Comparison of ENCODE assay signal across 22 cellular contexts in the genomic region with DNA sequence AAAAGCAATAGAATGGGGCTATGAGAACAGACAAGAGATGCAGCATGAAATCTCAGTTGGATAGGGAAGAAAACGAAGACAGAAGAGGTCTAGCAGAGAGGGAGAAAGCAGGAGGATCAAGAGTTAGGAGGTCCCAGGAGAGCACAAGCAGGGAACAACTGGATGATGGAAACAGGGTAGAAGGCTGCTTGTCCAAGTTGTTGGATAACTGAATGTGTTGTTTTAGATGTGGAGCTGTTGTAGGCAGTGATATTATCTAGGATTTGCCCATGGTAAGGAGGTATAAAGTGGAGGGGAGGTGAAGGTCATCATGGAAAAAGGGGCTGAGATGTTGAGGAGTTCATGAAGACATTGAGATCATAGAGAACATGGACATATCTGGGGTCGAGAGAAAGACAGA. TPM values are rescaled to one million over a fixed set of nuclear protein-coding genes. Genes with fewer than 3 reads are reported as not detected.
A peak's percentile ranks its signal among the peaks of the same experiment; 100 is the strongest.
DNase-seq lines count a peak whose midpoint lies in the region; ATAC-seq and TF ChIP-seq lines count a peak whose summit lies in the region.
"Had no signal": no experiment of that assay in that cellular context is flagged by ENCODE, and none has a peak within 500 bp of the region (broad histone marks: within the 10 kb centered on the region; RNA-seq: fewer than 3 reads in every experiment).

No MANE protein-coding gene starts in this region.

- H3K79me2 ChIP-seq in DND-41 (ENCODE audit: insufficient read depth, low read length): no peaks in the 10 kb centered on the region

- TF ChIP-seq CTCF in DND-41 (IDR thresholded peaks at IDR 0.05; ENCODE audit: borderline replicate concordance, extremely low read depth, low read length, poor library complexity, severe bottlenecking): no peak
- TF ChIP-seq CTCF in NB4 (IDR thresholded peaks at IDR 0.05; ENCODE audit: low read depth, low read length): no peak

- H3K9ac ChIP-seq in DND-41 (ENCODE audit: low read depth, low read length): no peak overlapping the region

- H3K4me3 ChIP-seq in DND-41 (ENCODE audit: low read depth in 1 of 2, low read length in 2 of 2): peak overlapping the region in 1 of 2 experiments; percentile 28; a peak in 2 of 4 replicates
- peak overlapping the region; percentile 14 for H3K4me3 ChIP-seq in NB4 (ENCODE audit: low read depth, low read length)
- H3K4me3 ChIP-seq in mesodermal cell (ENCODE audit: extremely low read depth, insufficient read depth, low read length, poor library complexity, severe bottlenecking): peak overlapping the region; percentile 6
- H3K4me3 ChIP-seq in H7 (ENCODE audit: insufficient read depth, low read depth, low read length): no peak overlapping the region
- H3K4me3 ChIP-seq: Peyer's patch had no signal

- H2AFZ ChIP-seq in DND-41 (ENCODE audit: low read depth, low read length): no peak overlapping the region

- H3K27ac ChIP-seq in DND-41 (ENCODE audit: low read length): peak overlapping the region; percentile 64
- peak overlapping the region; percentile 50 for H3K27ac ChIP-seq in mesodermal cell (ENCODE audit: low read depth, low read length, severe bottlenecking)

- 87 to 96% methylated on average over 2 of the region's 2 CpGs for WGBS in mesodermal cell (ENCODE audit: insufficient coverage in 2 of 2), 2 experiments

- peak overlapping the region; percentile 56 for H3K4me2 ChIP-seq in DND-41 (ENCODE audit: insufficient read depth, low read length)

- no peaks in the 10 kb centered on the region for H4K20me1 ChIP-seq in DND-41 (ENCODE audit: insufficient read depth, low read length)

- no peak for DNase-seq in DND-41
- no peak for DNase-seq in NB4 (ENCODE audit: low read depth)
- DNase-seq in H7: no peak
- no peak for DNase-seq in NCI-H2227 treated with DMSO at 0.1 percent for 48 hours (lab: John Stamatoyannopoulos, UW)
- DNase-seq: BE2C, Calu3, HFFc6, NCI-H1048, NCI-H1436 treated with DMSO at 0.1 percent for 48 hours, NCI-H2029 treated with DMSO at 0.1 percent for 48 hours, NCI-H2171 treated with DMSO at 0.1 percent for 48 hours, NCI-H446 treated with DMSO at 0.1 percent for 48 hours, NCI-H69, Peyer's patch, SW 1271 had no signal

- H3K9me3 ChIP-seq in DND-41 (ENCODE audit: insufficient read depth, low read length, severe bottlenecking) (no peaks in the 10 kb centered on the region), mesodermal cell (ENCODE audit: control insufficient read depth, low read length) (peaks cover 6% of the 10 kb centered on the region)
- H3K9me3 ChIP-seq: BE2C, Peyer's patch had no signal

- H3K27me3 ChIP-seq in DND-41 (ENCODE audit: insufficient read depth, low read length, poor library complexity): no peaks in the 10 kb centered on the region
- H3K27me3 ChIP-seq in H7 (ENCODE audit: control insufficient read depth, insufficient read depth, low read length): no peaks in the 10 kb centered on the region
- H3K27me3 ChIP-seq: BE2C, Peyer's patch had no signal

- peaks cover 39% of the 10 kb centered on the region for H3K4me1 ChIP-seq in DND-41 (ENCODE audit: insufficient read depth, low read length)
- peaks cover 31% of the 10 kb centered on the region for H3K4me1 ChIP-seq in mesodermal cell (ENCODE audit: control insufficient read depth, insufficient read depth, low read length, poor library complexity, severe bottlenecking)

- H3K36me3 ChIP-seq in DND-41 (ENCODE audit: insufficient read depth, low read length) (no peaks in the 10 kb centered on the region), mesodermal cell (ENCODE audit: control insufficient read depth, insufficient read depth, low read length) (no peaks in the 10 kb centered on the region), H7 (replicated peaks; ENCODE audit: control insufficient read depth, insufficient read depth, low read length) (no peaks in the 10 kb centered on the region)
- H3K36me3 ChIP-seq: BE2C, Peyer's patch had no signal

- no peak for ATAC-seq in DND-41 (ENCODE audit: insufficient read depth, low read depth)
- peak; percentile 2 for ATAC-seq in GM21447 (IDR thresholded peaks at IDR 0.05; ENCODE audit: unreplicated experiment)
- no peak for ATAC-seq in HG02610 (IDR thresholded peaks at IDR 0.05; ENCODE audit: unreplicated experiment)
- no peak for ATAC-seq in GM21786 (IDR thresholded peaks at IDR 0.05; ENCODE audit: unreplicated experiment)

- TF ChIP-seq POLR2A in NB4 (IDR thresholded peaks at IDR 0.05; ENCODE audit: extremely low read depth, insufficient read length): no peak

RNA-seq across cellular contexts. Expression of gene RHOBTB3, which starts 12.4 kb away (rescaled TPM):
- 159 TPM for polyA plus RNA-seq in mesodermal cell (2013, experiment 1 of 2)
- 171 TPM for polyA plus RNA-seq in mesodermal cell (2013, experiment 2 of 2)
- total RNA-seq in H7 (2014; rRNA removed; shearing (Covaris generic)): 23.0 and 45.6 TPM in 2 replicates

RNA-seq across cellular contexts. Expression of gene SPATA9, which starts 35.9 kb away (rescaled TPM):
- polyA plus RNA-seq in mesodermal cell (2013, experiment 1 of 2): 0.88 TPM
- polyA plus RNA-seq in mesodermal cell (2013, experiment 2 of 2): 0.71 TPM
- total RNA-seq in H7 (2014; rRNA removed; shearing (Covaris generic)): not detected in 2 replicates
- total RNA-seq: Calu3; CD4-positive, alpha-beta memory T cell; Peyer's patch; SK-MEL-5; T-helper 2 cell treated with Interferon-gamma antibody and Interleukin-4, amounts not matched to agents 100 ng/mL and 5 ng/mL, for 36 hours had no signal
